In genomic region chr9:33022755-33023154, GRCh38 we compare ENCODE assay signal across 12 cellular contexts. TPM values are rescaled to one million over a fixed set of nuclear protein-coding genes. Genes with fewer than 3 reads are reported as not detected.
DNase-seq lines count a peak whose midpoint lies in the region; ATAC-seq and TF ChIP-seq lines count a peak whose summit lies in the region.
"Had no signal": no experiment of that assay in that cellular context is flagged by ENCODE, and none has a peak within 500 bp of the region (broad histone marks: within the 10 kb centered on the region; RNA-seq: fewer than 3 reads in every experiment).

No MANE protein-coding gene starts in this region.

- in situ Hi-C loops in mammary epithelial cell (cut with MboI; ENCODE audit: low sequenced_read_pairs in 2 of 2), result no loop called here

- no peak for ATAC-seq in activated CD8-positive, alpha-beta memory T cell treated with anti-CD3 and anti-CD28 coated beads, Interleukin-2, amount 10 ng/mL, durations not matched to agents 7 days and 5 days
- ATAC-seq in GM19328 (IDR thresholded peaks at IDR 0.05; ENCODE audit: unreplicated experiment), result no peak

- 100% methylated on average over 7 of the region's 7 CpGs for WGBS in mammary epithelial cell (ENCODE audit: low coverage, missing lambda C conversion rate)

- no peaks in the 10 kb centered on the region for H3K27me3 ChIP-seq in mammary epithelial cell (ENCODE audit: insufficient read depth, low read length)
- H3K27me3 ChIP-seq: upper lobe of left lung had no signal

- peak overlapping the region; percentile 70 for H3K27ac Mint-ChIP-seq in activated CD8-positive, alpha-beta memory T cell treated with anti-CD3 and anti-CD28 coated beads, Interleukin-2, amount 10 ng/mL, durations not matched to agents 7 days and 5 days
- no peak overlapping the region for H3K27ac Mint-ChIP-seq in progenitor cell of endocrine pancreas

- H3K4me3 ChIP-seq in mammary epithelial cell (replicated peaks in 1 of 3; ENCODE audit: insufficient read depth in 1 of 3, low read depth in 2 of 3, low read length in 3 of 3), result no peak overlapping the region
- H3K4me3 ChIP-seq: upper lobe of left lung had no signal

- dilution Hi-C loops in mammary epithelial cell (cut with HindIII; ENCODE audit: low sequenced_read_pairs), result no loop called here

- intact Hi-C loops in mammary epithelial cell (cut with micrococcal nuclease), result no loop called here

- peak overlapping the region; percentile 63 for H3K27ac ChIP-seq in RWPE1
- no peak overlapping the region for H3K27ac ChIP-seq in mammary epithelial cell (ENCODE audit: insufficient read depth, low read depth, low read length)

- H4K20me1 ChIP-seq in mammary epithelial cell (ENCODE audit: insufficient read depth, low read length), result peaks cover 8% of the 10 kb centered on the region

- no peaks in the 10 kb centered on the region for H3K9me3 Mint-ChIP-seq in activated CD8-positive, alpha-beta memory T cell treated with anti-CD3 and anti-CD28 coated beads, Interleukin-2, amount 10 ng/mL, durations not matched to agents 7 days and 5 days (ENCODE audit: low read depth)
- no peaks in the 10 kb centered on the region for H3K9me3 Mint-ChIP-seq in progenitor cell of endocrine pancreas (ENCODE audit: low read depth)

- peak overlapping the region; percentile 55 for H3K4me3 Mint-ChIP-seq in activated CD8-positive, alpha-beta memory T cell treated with anti-CD3 and anti-CD28 coated beads, Interleukin-2, amount 10 ng/mL, durations not matched to agents 7 days and 5 days
- H3K4me3 Mint-ChIP-seq in progenitor cell of endocrine pancreas (ENCODE audit: low read depth), result peak overlapping the region; percentile 35

- TF ChIP-seq CTCF in RWPE1 (conservative IDR thresholded peaks at IDR 0.05; ENCODE audit: low read depth) (no peak), mammary epithelial cell (conservative IDR thresholded peaks at IDR 0.05 in 1 of 2, IDR thresholded peaks at IDR 0.05 in 1 of 2; ENCODE audit: extremely low read depth in 1 of 2, insufficient read depth in 1 of 2, low read depth in 1 of 2, low read length in 2 of 2) (no peak), progenitor cell of endocrine pancreas (IDR thresholded peaks at IDR 0.05; ENCODE audit: unreplicated experiment) (no peak)

- CTCF ChIA-PET in activated CD8-positive, alpha-beta memory T cell treated with anti-CD3 and anti-CD28 coated beads, Interleukin-2, amount 10 ng/mL, durations not matched to agents 7 days and 5 days (lab: Charles Lee), result no interaction called here
- CTCF ChIA-PET in RWPE1 (lab: Yijun Ruan, JAX) (no interaction called here), mammary epithelial cell (lab: Charles Lee; ENCODE audit: low non-redundant PET) (no interaction called here)

- no TSS peak for BruUV-seq in mammary epithelial cell (replicated peaks; lab: Mats Ljungman, UMichigan)

- DNase-seq in activated CD8-positive, alpha-beta memory T cell treated with anti-CD3 and anti-CD28 coated beads, Interleukin-2, amount 10 ng/mL, durations not matched to agents 7 days and 5 days, result no peak
- no peak for DNase-seq in activated CD8-positive, alpha-beta memory T cell treated with anti-CD3 and anti-CD28 coated beads for 24 hours
- DNase-seq in RWPE1 (ENCODE audit: low spot score) (no peak), mammary epithelial cell (no peak), progenitor cell of endocrine pancreas (ENCODE audit: low spot score, unreplicated experiment) (no peak), T1000 (lab: John Stamatoyannopoulos, UW) (no peak), 8988T (no peak)
- DNase-seq: NCI-H2029 treated with DMSO at 0.1 percent for 48 hours; NCI-H748 treated with DMSO at 0.1 percent for 48 hours; stimulated activated CD4-positive, alpha-beta T cell treated with anti-CD3 and anti-CD28 coated beads, Interleukin-15, amount 100 ng/mL, for 24 hours; upper lobe of left lung had no signal

- H3K79me2 ChIP-seq in mammary epithelial cell (ENCODE audit: insufficient read depth, low read length), result peaks cover 85% of the 10 kb centered on the region

- H3K9ac ChIP-seq in mammary epithelial cell (ENCODE audit: insufficient read depth, low read length), result no peak overlapping the region

- H2AFZ ChIP-seq in mammary epithelial cell (ENCODE audit: low read depth, low read length), result no peak overlapping the region

- POLR2A ChIA-PET in RWPE1 (lab: Yijun Ruan, JAX; ENCODE audit: low non-redundant PET), result no interaction called here

- peak overlapping the region; percentile 37 for H3K4me2 ChIP-seq in mammary epithelial cell (ENCODE audit: insufficient read depth, low read depth, low read length)

- H3K9me3 ChIP-seq in mammary epithelial cell (replicated peaks; ENCODE audit: insufficient read depth, low read length), result no peaks in the 10 kb centered on the region
- H3K9me3 ChIP-seq: upper lobe of left lung had no signal

- peaks cover 12% of the 10 kb centered on the region for H3K36me3 ChIP-seq in mammary epithelial cell (ENCODE audit: insufficient read depth, low read length)

- peaks cover 32% of the 10 kb centered on the region for H3K4me1 ChIP-seq in mammary epithelial cell (ENCODE audit: insufficient read depth, low read length)

- H3K4me1 Mint-ChIP-seq in activated CD8-positive, alpha-beta memory T cell treated with anti-CD3 and anti-CD28 coated beads, Interleukin-2, amount 10 ng/mL, durations not matched to agents 7 days and 5 days, result peaks cover 40% of the 10 kb centered on the region
- H3K4me1 Mint-ChIP-seq in progenitor cell of endocrine pancreas (ENCODE audit: low read depth), result peaks cover 26% of the 10 kb centered on the region

- no peaks in the 10 kb centered on the region for H3K27me3 Mint-ChIP-seq in activated CD8-positive, alpha-beta memory T cell treated with anti-CD3 and anti-CD28 coated beads, Interleukin-2, amount 10 ng/mL, durations not matched to agents 7 days and 5 days
- H3K27me3 Mint-ChIP-seq in progenitor cell of endocrine pancreas, result no peaks in the 10 kb centered on the region

- peaks cover 31% of the 10 kb centered on the region for H3K36me3 Mint-ChIP-seq in activated CD8-positive, alpha-beta memory T cell treated with anti-CD3 and anti-CD28 coated beads, Interleukin-2, amount 10 ng/mL, durations not matched to agents 7 days and 5 days
- H3K36me3 Mint-ChIP-seq in progenitor cell of endocrine pancreas (ENCODE audit: insufficient read depth), result peaks cover 19% of the 10 kb centered on the region

RNA-seq across cellular contexts. Expression of gene DNAJA1, which starts 2.3 kb away (rescaled TPM):
- 100 to 1,000 TPM; 160 to 215 TPM for total RNA-seq in activated CD8-positive, alpha-beta memory T cell treated with anti-CD3 and anti-CD28 coated beads, Interleukin-2, amount 10 ng/mL, durations not matched to agents 7 days and 5 days
- total RNA-seq in mammary epithelial cell, result 100 to 1,000 TPM in 1 of 2 donors, 10 to 100 TPM in 1; 52.7 to 106 TPM
- polyA plus RNA-seq in mammary epithelial cell, result 108 TPM
- 55.0 TPM for polyA minus RNA-seq in mammary epithelial cell
- 240 and 247 TPM in 2 replicates for total RNA-seq in progenitor cell of endocrine pancreas

RNA-seq across cellular contexts. Expression of gene APTX, which starts 21.3 kb away (rescaled TPM):
- 10 to 100 TPM; 38.0 to 44.5 TPM for total RNA-seq in activated CD8-positive, alpha-beta memory T cell treated with anti-CD3 and anti-CD28 coated beads, Interleukin-2, amount 10 ng/mL, durations not matched to agents 7 days and 5 days
- total RNA-seq in mammary epithelial cell (10 to 100 TPM; 37.5 to 72.2 TPM), progenitor cell of endocrine pancreas (32.9 and 36.1 TPM in 2 replicates)
- polyA plus RNA-seq in mammary epithelial cell, result 46.2 TPM
- polyA minus RNA-seq in mammary epithelial cell, result 37.8 TPM

RNA-seq across cellular contexts. Expression of gene SMU1, which starts 53.7 kb away (rescaled TPM):
- 10 to 100 TPM; 20.0 to 23.0 TPM for total RNA-seq in activated CD8-positive, alpha-beta memory T cell treated with anti-CD3 and anti-CD28 coated beads, Interleukin-2, amount 10 ng/mL, durations not matched to agents 7 days and 5 days
- total RNA-seq in mammary epithelial cell (10 to 100 TPM; 18.0 to 28.3 TPM), progenitor cell of endocrine pancreas (25.2 and 25.4 TPM in 2 replicates)
- polyA plus RNA-seq in mammary epithelial cell, result 11.3 TPM
- polyA minus RNA-seq in mammary epithelial cell, result 15.8 TPM
